ENCODE assay signal across 9 cellular contexts in genomic region chr12:111443586-111443985, GRCh38. TPM values are rescaled to one million over a fixed set of nuclear protein-coding genes. Genes with fewer than 3 reads are reported as not detected.
DNase-seq lines count a peak whose midpoint lies in the region; ATAC-seq and TF ChIP-seq lines count a peak whose summit lies in the region.
"Had no signal": no experiment of that assay in that cellular context is flagged by ENCODE, and none has a peak within 500 bp of the region (broad histone marks: within the 10 kb centered on the region; RNA-seq: fewer than 3 reads in every experiment).

No MANE protein-coding gene starts in this region.

- H3K4me3 Mint-ChIP-seq in activated naive CD8-positive, alpha-beta T cell treated with anti-CD3 and anti-CD28 coated beads for 36 hours = no peak overlapping the region
- H3K4me3 Mint-ChIP-seq in memory B cell (peak overlapping the region; percentile 24), mesothelial cell of epicardium (no peak overlapping the region)
- H3K4me3 Mint-ChIP-seq: neural progenitor cell had no signal

- H2AFZ ChIP-seq in Loucy (ENCODE audit: low read length) = no peak overlapping the region
- H2AFZ ChIP-seq: neural progenitor cell had no signal

- no peaks in the 10 kb centered on the region for H3K27me3 Mint-ChIP-seq in activated naive CD8-positive, alpha-beta T cell treated with anti-CD3 and anti-CD28 coated beads for 36 hours
- H3K27me3 Mint-ChIP-seq in memory B cell = no peaks in the 10 kb centered on the region
- H3K27me3 Mint-ChIP-seq in mesothelial cell of epicardium (ENCODE audit: low read depth) = no peaks in the 10 kb centered on the region

- ATAC-seq in memory B cell (ENCODE audit: low read depth) = no peak

- H3K9me3 Mint-ChIP-seq in activated naive CD8-positive, alpha-beta T cell treated with anti-CD3 and anti-CD28 coated beads for 36 hours = no peaks in the 10 kb centered on the region
- H3K9me3 Mint-ChIP-seq in memory B cell (no peaks in the 10 kb centered on the region), mesothelial cell of epicardium (no peaks in the 10 kb centered on the region)
- H3K9me3 Mint-ChIP-seq: neural progenitor cell had no signal

- peak overlapping the region; percentile 88 for H3K27ac Mint-ChIP-seq in activated naive CD8-positive, alpha-beta T cell treated with anti-CD3 and anti-CD28 coated beads for 36 hours
- H3K27ac Mint-ChIP-seq in memory B cell (peak overlapping the region; percentile 90), mesothelial cell of epicardium (no peak overlapping the region)
- H3K27ac Mint-ChIP-seq: neural progenitor cell had no signal

- peaks cover 53% of the 10 kb centered on the region for H4K20me1 ChIP-seq in Loucy (ENCODE audit: insufficient read depth, low read length, poor library complexity, severe bottlenecking)

- peak; percentile 46 for DNase-seq in AG20443 (ENCODE audit: low spot score)
- DNase-seq in activated naive CD8-positive, alpha-beta T cell treated with anti-CD3 and anti-CD28 coated beads for 36 hours = peak; percentile 49
- no peak for DNase-seq in memory B cell (ENCODE audit: low spot score in 2 of 2)
- DNase-seq in T1000 (lab: John Stamatoyannopoulos, UW) = no peak
- no peak for DNase-seq in amniotic stem cell (lab: John Stamatoyannopoulos, UW)
- DNase-seq in NCI-H446 (lab: John Stamatoyannopoulos, UW) = no peak
- no peak for DNase-seq in mesothelial cell of epicardium (ENCODE audit: low spot score in 2 of 2, unreplicated experiment in 2 of 2)

- TF ChIP-seq CTCF in Loucy (conservative IDR thresholded peaks at IDR 0.05; ENCODE audit: low read length) = no peak
- no peak for TF ChIP-seq CTCF in mesothelial cell of epicardium (IDR thresholded peaks at IDR 0.05; ENCODE audit: unreplicated experiment)

- H3K9me3 ChIP-seq in Loucy (ENCODE audit: insufficient read depth, low read depth, low read length) = no peaks in the 10 kb centered on the region

- H3K79me2 ChIP-seq in Loucy (ENCODE audit: insufficient read depth, low read length) = peaks cover 79% of the 10 kb centered on the region

- peak overlapping the region; percentile 68 for H3K4me2 ChIP-seq in Loucy (ENCODE audit: low read depth, low read length, poor library complexity, severe bottlenecking)
- H3K4me2 ChIP-seq: neural progenitor cell had no signal

- H3K4me3 ChIP-seq in Loucy (ENCODE audit: low read length, poor library complexity, severe bottlenecking) = no peak overlapping the region
- H3K4me3 ChIP-seq: neural progenitor cell had no signal

- H3K27me3 ChIP-seq in Loucy (ENCODE audit: insufficient read depth, low read length, poor library complexity, severe bottlenecking) = no peaks in the 10 kb centered on the region
- H3K27me3 ChIP-seq: neural progenitor cell had no signal

- no peaks in the 10 kb centered on the region for H3K9me2 ChIP-seq in Loucy (replicated peaks; ENCODE audit: low read depth, low read length)

- peaks cover 67% of the 10 kb centered on the region for H3K4me1 ChIP-seq in Loucy (ENCODE audit: insufficient read depth, low read length, poor library complexity, severe bottlenecking)
- H3K4me1 ChIP-seq: neural progenitor cell had no signal

- H3F3A ChIP-seq in Loucy (ENCODE audit: low read depth) = 0 out of 2 replicates have a peak, but pooled peaks cover 4% of the 10 kb centered on the region

- H3K36me3 ChIP-seq in Loucy (ENCODE audit: insufficient read depth, low read length) = peaks cover 68% of the 10 kb centered on the region; the same call in 1 of the 2 replicates
- H3K36me3 ChIP-seq: neural progenitor cell had no signal

- no peak overlapping the region for H3K9ac ChIP-seq in Loucy (ENCODE audit: low read depth, low read length, poor library complexity, severe bottlenecking)
- H3K9ac ChIP-seq: neural progenitor cell had no signal

- H3K4me1 Mint-ChIP-seq in activated naive CD8-positive, alpha-beta T cell treated with anti-CD3 and anti-CD28 coated beads for 36 hours = peaks cover 72% of the 10 kb centered on the region
- peaks cover 65% of the 10 kb centered on the region for H3K4me1 Mint-ChIP-seq in memory B cell
- peaks cover 4% of the 10 kb centered on the region for H3K4me1 Mint-ChIP-seq in mesothelial cell of epicardium

- H3K36me3 Mint-ChIP-seq in activated naive CD8-positive, alpha-beta T cell treated with anti-CD3 and anti-CD28 coated beads for 36 hours = peaks cover 29% of the 10 kb centered on the region
- H3K36me3 Mint-ChIP-seq in memory B cell = peaks cover 9% of the 10 kb centered on the region
- H3K36me3 Mint-ChIP-seq in mesothelial cell of epicardium = peaks cover 27% of the 10 kb centered on the region

RNA-seq across cellular contexts. Expression of gene SH2B3, which starts 37.9 kb away (rescaled TPM):
- 10 to 100 TPM; 58.5 to 59.4 TPM for total RNA-seq in activated naive CD8-positive, alpha-beta T cell treated with anti-CD3 and anti-CD28 coated beads for 36 hours
- total RNA-seq in mesothelial cell of epicardium = 1.6 to 2.1 TPM (median 1.7 TPM) in 3 replicates

Comparison
In these comparisons a context has a peak if more than half of its experiments do, and no peak if none do; other contexts are left out.
1. DNase-seq: peak in AG20443 (single experiment) and activated naive CD8-positive, alpha-beta T cell treated with anti-CD3 and anti-CD28 coated beads for 36 hours (single experiment); none in memory B cell (0 of 2), T1000 (single experiment), amniotic stem cell (single experiment), NCI-H446 (0 of 2) and mesothelial cell of epicardium (0 of 2).
2. RNA of gene SH2B3, which starts 37.9 kb away (total RNA-seq): 58.5 to 59.4 TPM in activated naive CD8-positive, alpha-beta T cell treated with anti-CD3 and anti-CD28 coated beads for 36 hours; 1.6 to 2.1 TPM in mesothelial cell of epicardium; every median in the first group is over 10 times any median in the second.